Comparison of ENCODE assay signal across 23 cellular contexts in the genomic region with DNA sequence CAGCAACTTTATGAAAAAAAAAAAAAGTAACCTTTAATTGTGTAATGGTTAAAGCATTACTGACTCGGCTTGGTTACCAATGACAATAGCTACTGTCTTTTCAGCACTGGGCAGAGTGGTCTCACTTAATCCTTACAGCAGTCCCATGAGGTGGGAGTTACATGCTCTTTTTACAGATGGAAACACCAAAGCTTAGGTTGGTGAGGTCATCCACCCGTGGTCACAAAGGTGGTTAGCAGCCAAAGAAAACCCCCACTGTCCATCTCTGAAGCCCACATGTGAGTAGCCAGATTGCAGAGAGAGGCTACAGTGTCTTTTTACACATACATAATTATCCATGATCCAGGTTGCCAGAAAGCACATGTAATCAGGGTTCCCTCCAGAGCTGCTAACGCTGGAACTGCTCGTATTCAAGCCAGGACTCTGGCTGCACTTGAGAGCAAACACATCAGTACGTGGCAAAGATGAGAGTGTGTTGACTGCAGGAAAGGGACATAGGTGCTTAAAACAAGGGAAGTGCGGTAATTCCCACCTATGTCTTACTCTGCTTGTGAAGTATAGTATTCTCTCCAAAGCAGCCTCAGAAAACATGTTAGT. TPM values are rescaled to one million over a fixed set of nuclear protein-coding genes. Genes with fewer than 3 reads are reported as not detected.
DNase-seq lines count a peak whose midpoint lies in the region; ATAC-seq and TF ChIP-seq lines count a peak whose summit lies in the region.
"Had no signal": no experiment of that assay in that cellular context is flagged by ENCODE, and none has a peak within 500 bp of the region (broad histone marks: within the 10 kb centered on the region; RNA-seq: fewer than 3 reads in every experiment).

No MANE protein-coding gene starts in this region.

- TF ChIP-seq CTCF in heart left ventricle (IDR thresholded peaks at IDR 0.05) (no peak), PC-3 (conservative IDR thresholded peaks at IDR 0.05; ENCODE audit: low read depth, low read length) (no peak)

- POLR2A ChIA-PET in PC-3 (lab: Charles Lee; ENCODE audit: unreplicated experiment) = no interaction called here

- H3K36me3 ChIP-seq in heart left ventricle (no peaks in the 10 kb centered on the region), PC-3 (ENCODE audit: low read depth, low read length) (no peaks in the 10 kb centered on the region)
- H3K36me3 ChIP-seq: left lung, upper lobe of left lung had no signal

- H3F3A ChIP-seq in PC-3 (ENCODE audit: low read length, unreplicated experiment) = no peaks in the 10 kb centered on the region

- peak; percentile 25 for DNase-seq in NCI-H2227 (lab: John Stamatoyannopoulos, UW; ENCODE audit: unreplicated experiment)
- DNase-seq in amniotic epithelial cell (ENCODE audit: low read depth) = peak; percentile 53
- no peak for DNase-seq in heart left ventricle
- DNase-seq in posterior vena cava (ENCODE audit: low spot score) = peak; percentile 16
- no peak for DNase-seq in NCI-H1092 treated with DMSO at 0.1 percent for 48 hours (lab: John Stamatoyannopoulos, UW)
- no peak for DNase-seq in activated CD8-positive, alpha-beta memory T cell treated with anti-CD3 and anti-CD28 coated beads for 24 hours
- DNase-seq in PC-3 = no peak
- DNase-seq: activated CD4-positive, CD25-positive, alpha-beta regulatory T cell treated with anti-CD3 and anti-CD28 coated beads, Interleukin-2, amount 50 U/mL, for 72 hours; AML-193; caudate nucleus; NCI-H2081 treated with DMSO at 0.1 percent for 48 hours; NCI-H748 treated with DMSO at 0.1 percent for 48 hours; nucleus accumbens; PC-9; stimulated activated CD4-positive, alpha-beta T cell treated with anti-CD3 and anti-CD28 coated beads, Interleukin-1b, Interleukin-23, amount 100 ng/mL, for 48 hours; stimulated activated naive CD8-positive, alpha-beta T cell treated with anti-CD3 and anti-CD28 coated beads, Interleukin-15, Interleukin-2, amounts not matched to agents 100 U/mL and 50 U/mL, for 24 hours; upper lobe of left lung had no signal

- H3K9me3 ChIP-seq in heart left ventricle (no peaks in the 10 kb centered on the region), PC-3 (ENCODE audit: low read length) (no peaks in the 10 kb centered on the region)
- H3K9me3 ChIP-seq: left lung, upper lobe of left lung had no signal

- 49 to 58% (median 55%) methylated on average over 6 of the region's 6 CpGs for WGBS in heart left ventricle, 4 donors

- H3K9me2 ChIP-seq in PC-3 (replicated peaks; ENCODE audit: low read length) = no peaks in the 10 kb centered on the region

- H3K27ac ChIP-seq in heart left ventricle (peak overlapping the region in 6 of 12 donors; percentile 1 to 47 (median 20)), PC-3 (ENCODE audit: low read length) (no peak overlapping the region)
- H3K27ac ChIP-seq: KMS-11, left lung, PC-9, upper lobe of left lung had no signal

- ATAC-seq in heart left ventricle = peak; percentile 17 to 60 (median 52)
- ATAC-seq in HG03045 (IDR thresholded peaks at IDR 0.05; ENCODE audit: unreplicated experiment) = no peak
- ATAC-seq in PC-3 = no peak
- ATAC-seq: activated naive CD4-positive, alpha-beta T cell treated with anti-CD3 and anti-CD28 coated beads, Interleukin-2, amount 50 U/mL, for 72 hours; esophagus mucosa; left lung; stimulated activated naive CD8-positive, alpha-beta T cell treated with anti-CD3 and anti-CD28 coated beads, Interleukin-15, Interleukin-2, amounts not matched to agents 100 U/mL and 50 U/mL, for 24 hours had no signal

- H3K9ac ChIP-seq in PC-3 (ENCODE audit: low read length) = no peak overlapping the region
- H3K9ac ChIP-seq: KMS-11 had no signal

- TF ChIP-seq POLR2A in heart left ventricle (IDR thresholded peaks at IDR 0.05) = no peak

- CTCF ChIA-PET in PC-3 (lab: Charles Lee) = no interaction called here

- BruUV-seq in PC-3 (replicated peaks; lab: Mats Ljungman, UMichigan) = no TSS peak

- H3K4me1 ChIP-seq in heart left ventricle (peaks cover 0 to 61% (median 47%) of the 10 kb centered on the region in 12 donors), PC-3 (ENCODE audit: insufficient read depth, low read length) (peaks cover 9% of the 10 kb centered on the region)

- H3K79me2 ChIP-seq in PC-3 (ENCODE audit: low read length) = 0 out of 2 replicates have a peak, but pooled peaks cover 3% of the 10 kb centered on the region

- no peak overlapping the region for H3K4me3 ChIP-seq in heart left ventricle
- no peak overlapping the region for H3K4me3 ChIP-seq in PC-3 (ENCODE audit: low read length)
- H3K4me3 ChIP-seq: left lung, PC-9, upper lobe of left lung had no signal

- no peaks in the 10 kb centered on the region for H4K20me1 ChIP-seq in PC-3 (ENCODE audit: low read length)

- H3K27me3 ChIP-seq in heart left ventricle = no peaks in the 10 kb centered on the region
- no peaks in the 10 kb centered on the region for H3K27me3 ChIP-seq in PC-3 (ENCODE audit: low read length)
- H3K27me3 ChIP-seq: left lung, upper lobe of left lung had no signal

- intact Hi-C loops in heart left ventricle (cut with DNase I) (loop anchor here in 2 of 10 donors (1.0 to 10.0 kb wide), 2 partner anchors 28 to 53 kb away; partner anchors contain the start of genes MMS19 (in 1 of the 2) and UBTD1 (in 1 of the 2)), posterior vena cava (cut with DNase I) (loop anchor here in 1 of 2 donors (10.0 kb wide), 1 partner anchor 83 kb away; no protein-coding TSS in a partner anchor), PC-3 (cut with micrococcal nuclease) (no loop called here)

- no peak overlapping the region for H2AFZ ChIP-seq in PC-3 (ENCODE audit: low read length)
- H2AFZ ChIP-seq: PC-9 had no signal

- no peak overlapping the region for H3K4me2 ChIP-seq in PC-3 (ENCODE audit: low read length)
- H3K4me2 ChIP-seq: KMS-11, PC-9 had no signal

RNA-seq across cellular contexts. Expression of gene ANKRD2, which starts 24.6 kb away (rescaled TPM):
- total RNA-seq in heart left ventricle (1,000 to 10,000 TPM in 1 of 9 donors, 100 to 1,000 TPM in 6, 10 to 100 TPM in 2; 56.7 to 2,367 (median 517) TPM), posterior vena cava (1 to 10 TPM in 1 of 2 donors, under 1 TPM in 1; 0.67 to 1.1 TPM), PC-3 (2014; rRNA removed) (1.7 and 1.8 TPM in 2 replicates)
- polyA plus RNA-seq in heart left ventricle = 100 to 1,000 TPM; 450 to 857 TPM
- total RNA-seq: Daoy had no signal

RNA-seq across cellular contexts. Expression of gene HOGA1, which starts 36.2 kb away (rescaled TPM):
- total RNA-seq in heart left ventricle (10 to 100 TPM in 8 of 9 donors, 1 to 10 TPM in 1; 7.5 to 82.6 (median 19.2) TPM), posterior vena cava (1 to 10 TPM; 1.5 to 4.1 TPM), PC-3 (2014; rRNA removed) (0.15 TPM in 1 of 2 replicates, not detected in the other)
- polyA plus RNA-seq in heart left ventricle = 10 to 100 TPM; 35.2 to 73.4 TPM
- total RNA-seq: activated naive CD4-positive, alpha-beta T cell treated with anti-CD3 and anti-CD28 coated beads, Interleukin-2, amount 50 U/mL, for 72 hours; Daoy had no signal

RNA-seq across cellular contexts. Expression of gene C10orf62, which starts 41.5 kb away (rescaled TPM):
- total RNA-seq in heart left ventricle (1 to 10 TPM in 2 of 9 donors, under 1 TPM in 7; 0.24 to 2.1 (median 0.58) TPM), posterior vena cava (under 1 TPM; 0.19 to 0.46 TPM), PC-3 (2014; rRNA removed) (not detected in 2 replicates)
- polyA plus RNA-seq in heart left ventricle = 1 to 10 TPM; 1.3 to 1.8 TPM
- total RNA-seq: activated naive CD4-positive, alpha-beta T cell treated with anti-CD3 and anti-CD28 coated beads, Interleukin-2, amount 50 U/mL, for 72 hours; Daoy; left lung had no signal

RNA-seq across cellular contexts. Expression of gene UBTD1, which starts 49.3 kb away (rescaled TPM):
- 10 to 100 TPM; 18.2 to 42.9 (median 27.7) TPM for total RNA-seq in heart left ventricle
- 10 to 100 TPM; 49.0 to 49.7 TPM for polyA plus RNA-seq in heart left ventricle
- total RNA-seq in posterior vena cava = 10 to 100 TPM; 15.6 to 16.5 TPM
- total RNA-seq in PC-3 (2014; rRNA removed) = 18.5 and 32.3 TPM in 2 replicates

RNA-seq across cellular contexts. Expression of gene MMS19, which starts 49.8 kb away (rescaled TPM):
- total RNA-seq in heart left ventricle (10 to 100 TPM; 30.2 to 63.5 (median 48.1) TPM), posterior vena cava (10 to 100 TPM; 29.5 to 32.1 TPM), PC-3 (2014; rRNA removed) (65.5 and 78.2 TPM in 2 replicates)
- polyA plus RNA-seq in heart left ventricle = 10 to 100 TPM; 43.9 to 52.0 TPM

Comparison
In these comparisons a context has a peak if more than half of its experiments do, and no peak if none do; other contexts are left out.
1. DNase-seq: peak in NCI-H2227 (single experiment), amniotic epithelial cell (single experiment) and posterior vena cava (single experiment); none in heart left ventricle (0 of 5), NCI-H1092 treated with DMSO at 0.1 percent for 48 hours (single experiment), activated CD8-positive, alpha-beta memory T cell treated with anti-CD3 and anti-CD28 coated beads for 24 hours (single experiment) and PC-3 (single experiment).
2. ATAC-seq: peak in heart left ventricle (4 of 4); none in HG03045 (single experiment) and PC-3 (single experiment).
3. RNA of gene ANKRD2, which starts 24.6 kb away (total RNA-seq): 56.7 to 2,367 TPM in heart left ventricle; 1.7 to 1.8 TPM in PC-3 and 0.67 to 1.1 TPM in posterior vena cava; every median in the first group is over 10 times any median in the second.